Comparison of ENCODE assay signal across 1 cellular context in genomic region chr1:27439150-27439549, GRCh38.
TF ChIP-seq lines count a peak whose summit lies in the region.

No MANE protein-coding gene starts in this region.

TF ChIP-seq in K562, 482 proteins besides CTCF, POLR2A, EP300 and RAD21:
- TF ChIP-seq NRF1 (conservative IDR thresholded peaks at IDR 0.05 in 1 of 2, IDR thresholded peaks at IDR 0.05 in 1 of 2) = no peak
- TF ChIP-seq, protein P1, sequence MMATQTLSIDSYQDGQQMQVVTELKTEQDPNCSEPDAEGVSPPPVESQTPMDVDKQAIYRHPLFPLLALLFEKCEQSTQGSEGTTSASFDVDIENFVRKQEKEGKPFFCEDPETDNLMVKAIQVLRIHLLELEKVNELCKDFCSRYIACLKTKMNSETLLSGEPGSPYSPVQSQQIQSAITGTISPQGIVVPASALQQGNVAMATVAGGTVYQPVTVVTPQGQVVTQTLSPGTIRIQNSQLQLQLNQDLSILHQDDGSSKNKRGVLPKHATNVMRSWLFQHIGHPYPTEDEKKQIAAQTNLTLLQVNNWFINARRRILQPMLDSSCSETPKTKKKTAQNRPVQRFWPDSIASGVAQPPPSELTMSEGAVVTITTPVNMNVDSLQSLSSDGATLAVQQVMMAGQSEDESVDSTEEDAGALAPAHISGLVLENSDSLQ (IDR thresholded peaks at IDR 0.05) = peak; percentile 69
